ENCODE assay signal across 23 cellular contexts in the genomic region with DNA sequence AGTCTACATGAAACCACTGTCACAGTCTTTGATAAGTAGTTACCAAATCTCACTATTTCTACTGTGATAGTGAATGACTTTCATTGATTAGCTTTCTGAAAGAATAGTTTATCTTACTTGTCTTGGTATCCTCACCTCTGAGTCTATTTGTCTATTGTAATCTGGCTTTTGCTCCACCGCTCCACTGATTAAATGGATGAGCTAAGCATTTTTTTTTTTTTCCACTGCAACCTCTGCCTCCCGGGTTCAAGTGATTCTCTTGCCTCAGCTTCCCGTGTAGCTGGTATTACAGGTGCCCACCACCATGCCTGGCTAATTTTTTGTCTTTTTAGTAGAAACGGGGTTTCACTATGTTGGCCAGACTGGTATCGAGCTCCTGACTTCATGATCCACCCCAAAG. TPM values are rescaled to one million over a fixed set of nuclear protein-coding genes. Genes with fewer than 3 reads are reported as not detected.
DNase-seq lines count a peak whose midpoint lies in the region; ATAC-seq, FAIRE-seq and TF ChIP-seq lines count a peak whose summit lies in the region.
"Had no signal": no experiment of that assay in that cellular context is flagged by ENCODE, and none has a peak within 500 bp of the region (broad histone marks: within the 10 kb centered on the region; RNA-seq: fewer than 3 reads in every experiment).

No MANE protein-coding gene starts in this region.

- H3K4me1 ChIP-seq in HepG2 (ENCODE audit: insufficient read depth, low read length), result no peaks in the 10 kb centered on the region
- H3K4me1 ChIP-seq in right lobe of liver, result no peaks in the 10 kb centered on the region
- H3K4me1 ChIP-seq in K562 (replicated peaks in 1 of 2; ENCODE audit: control insufficient read depth in 2 of 2, insufficient read depth in 2 of 2, low read length in 2 of 2), result no peaks in the 10 kb centered on the region
- H3K4me1 ChIP-seq: BE2C, BLaER1 had no signal

- no peak overlapping the region for H3K9ac ChIP-seq in HepG2 (ENCODE audit: insufficient read depth, low read depth, low read length)
- no peak overlapping the region for H3K9ac ChIP-seq in K562 (ENCODE audit: insufficient read depth in 1 of 2, low read depth in 2 of 2, low read length in 2 of 2)
- H3K9ac ChIP-seq: BLaER1 had no signal

- CTCF ChIA-PET in HepG2 (lab: Yijun Ruan, JAX; ENCODE audit: low intra/inter-chr PET ratio, low total read pairs) (no interaction called here), K562 (lab: Yijun Ruan, JAX; ENCODE audit: low intra/inter-chr PET ratio) (no interaction called here)

- H3K27me3 ChIP-seq in HepG2 (ENCODE audit: control insufficient read depth in 1 of 2, insufficient read depth in 2 of 2, low read length in 2 of 2) (no peaks in the 10 kb centered on the region), right lobe of liver (no peaks in the 10 kb centered on the region), K562 (ENCODE audit: control insufficient read depth in 2 of 2, insufficient read depth in 2 of 2, low read length in 2 of 2) (no peaks in the 10 kb centered on the region)
- H3K27me3 ChIP-seq: BE2C, BLaER1 had no signal

- H3K9me1 ChIP-seq in K562 (ENCODE audit: control insufficient read depth, insufficient read depth, low read length), result no peaks in the 10 kb centered on the region

- BruUV-seq in HepG2 (replicated peaks; lab: Mats Ljungman, UMichigan) (no TSS peak), K562 (replicated peaks; lab: Mats Ljungman, UMichigan) (no TSS peak)

- H2AFZ ChIP-seq in HepG2 (ENCODE audit: low read length) (no peak overlapping the region), K562 (ENCODE audit: low read depth, low read length) (no peak overlapping the region)

- ATAC-seq in HepG2 (no peak), right lobe of liver (no peak), K562 (no peak)

- 94% methylated on average over 5 of the region's 5 CpGs for WGBS in HepG2 (ENCODE audit: low lambda C conversion rate)
- whole genome bisulfite sequencing in right lobe of liver (ENCODE audit: insufficient coverage, low coverage, low lambda C conversion rate, missing lambda C conversion rate), result 84% methylated on average over 5 of the region's 5 CpGs
- WGBS in K562 (ENCODE audit: insufficient coverage, low coverage, missing lambda C conversion rate), result 70% methylated on average over 5 of the region's 5 CpGs

- TF ChIP-seq EP300 in HepG2 (IDR thresholded peaks at IDR 0.05; ENCODE audit: low read depth in 2 of 2, low read length in 2 of 2), result no peak
- TF ChIP-seq EP300 in HepG2 (CRISPR knock-in tag; IDR thresholded peaks at IDR 0.05; ENCODE audit: borderline replicate concordance), result no peak
- no peak for TF ChIP-seq EP300 in K562 (IDR thresholded peaks at IDR 0.05; ENCODE audit: low read length)

- H4K20me1 ChIP-seq in HepG2 (ENCODE audit: insufficient read depth, low read length) (no peaks in the 10 kb centered on the region), K562 (replicated peaks; ENCODE audit: control insufficient read depth, insufficient read depth, low read length) (no peaks in the 10 kb centered on the region)
- H4K20me1 ChIP-seq: BLaER1 had no signal

- H3K79me2 ChIP-seq in HepG2 (ENCODE audit: insufficient read depth, low read length) (peaks cover 3% of the 10 kb centered on the region), K562 (ENCODE audit: control insufficient read depth, insufficient read depth, low read length) (peaks cover 5% of the 10 kb centered on the region; the same call in 1 of the 3 replicates)

- H3K4me2 ChIP-seq in HepG2 (ENCODE audit: low read depth, low read length) (no peak overlapping the region), K562 (ENCODE audit: insufficient read depth, low read length) (no peak overlapping the region)
- H3K4me2 ChIP-seq: BLaER1 had no signal

- H3K4me3 ChIP-seq in HepG2 (replicated peaks in 1 of 3; ENCODE audit: insufficient read depth in 1 of 3, low read depth in 2 of 3, low read length in 3 of 3), result no peak overlapping the region
- no peak overlapping the region for H3K4me3 ChIP-seq in right lobe of liver
- no peak overlapping the region for H3K4me3 ChIP-seq in K562
- H3K4me3 ChIP-seq: BLaER1 had no signal

- TF ChIP-seq POLR2A in HepG2 (IDR thresholded peaks at IDR 0.05; ENCODE audit: insufficient read depth in 1 of 2, low read depth in 2 of 2, low read length in 2 of 2), result no peak
- TF ChIP-seq POLR2A in right lobe of liver (IDR thresholded peaks at IDR 0.05), result no peak
- no peak for TF ChIP-seq POLR2A in K562 (conservative IDR thresholded peaks at IDR 0.05)

- H3K27ac ChIP-seq in HepG2 (ENCODE audit: extremely low read length, insufficient read depth, low read length) (no peak overlapping the region), right lobe of liver (no peak overlapping the region), K562 (ENCODE audit: extremely low read depth, low read depth, low read length) (no peak overlapping the region)
- H3K27ac ChIP-seq: 22Rv1, BLaER1 had no signal

- H3K9me3 ChIP-seq in HepG2 (ENCODE audit: low read length) (no peaks in the 10 kb centered on the region), right lobe of liver (no peaks in the 10 kb centered on the region), K562 (replicated peaks; ENCODE audit: control insufficient read depth, insufficient read depth, low read depth, low read length) (no peaks in the 10 kb centered on the region; the same call in 1 of the 2 replicates)
- H3K9me3 ChIP-seq: BE2C, BLaER1 had no signal

- no peak for DNase-seq in HepG2 (ENCODE audit: low spot score)
- no peak for DNase-seq in right lobe of liver
- DNase-seq in K562 (ENCODE audit: extremely low read depth in 1 of 4, low spot score in 3 of 4), result no peak
- DNase-seq in activated CD4-positive, alpha-beta T cell treated with anti-CD3 and anti-CD28 coated beads for 4 hours, result no peak
- DNase-seq: ACHN; BE2C; C1 segment of cervical spinal cord; CD4-positive, alpha-beta memory T cell; CD4-positive, CD25-positive, alpha-beta regulatory T cell; CD8-positive, alpha-beta memory T cell; COR-L47; DMS 273 treated with DMSO at 0.1 percent for 48 hours; DMS79 treated with DMSO at 0.1 percent for 48 hours; GF-D8 had no signal

- in situ Hi-C loops in HepG2 (cut with HindIII; ENCODE audit: extremely low pct_ligation_motif_present, low pct_unique_long_range_greater_than_20kb), result no loop called here
- in situ Hi-C loops in K562 (cut with MboI), result no loop called here

- POLR2A ChIA-PET in HepG2 (lab: Yijun Ruan, JAX), result no interaction called here
- POLR2A ChIA-PET in K562 (lab: Yijun Ruan, JAX), result no interaction called here

- no peak for FAIRE-seq in HepG2 (lab: Jason Lieb, UNC)
- no peak for FAIRE-seq in K562 (lab: Jason Lieb, UNC)
- FAIRE-seq: G401.6, GM12891, GM19239 had no signal

- TF ChIP-seq CTCF in HepG2 (CRISPR knock-in tag; IDR thresholded peaks at IDR 0.05) (no peak), right lobe of liver (IDR thresholded peaks at IDR 0.05) (no peak), K562 (IDR thresholded peaks at IDR 0.05 in 2 of 3, conservative IDR thresholded peaks at IDR 0.05 in 1 of 3; ENCODE audit: insufficient read depth in 2 of 3, low read depth in 1 of 3, low read length in 3 of 3) (no peak)

- intact Hi-C loops in HepG2 (cut with micrococcal nuclease; ENCODE audit: unreplicated experiment), result no loop called here
- intact Hi-C loops in right lobe of liver (cut with DNase I), result no loop called here
- intact Hi-C loops in K562 (cut with micrococcal nuclease), result no loop called here

- H3K36me3 ChIP-seq in HepG2 (replicated peaks in 1 of 2; ENCODE audit: control insufficient read depth in 1 of 2, insufficient read depth in 2 of 2, low read length in 2 of 2) (no peaks in the 10 kb centered on the region), right lobe of liver (no peaks in the 10 kb centered on the region), K562 (ENCODE audit: control insufficient read depth, insufficient read depth, low read length) (no peaks in the 10 kb centered on the region)
- H3K36me3 ChIP-seq: BE2C, BLaER1 had no signal

- TF ChIP-seq RAD21 in HepG2 (CRISPR knock-in tag; IDR thresholded peaks at IDR 0.05) (no peak), K562 (CRISPR knock-in tag; conservative IDR thresholded peaks at IDR 0.05 in 1 of 2, IDR thresholded peaks at IDR 0.05 in 1 of 2) (no peak)

RNA-seq across cellular contexts. Expression of a gene that starts 12.9 kb away (rescaled TPM):
- total RNA-seq in HepG2 (2016; rRNA removed; fragmentation: Illumina TruSeq; extraction: Trizol), result 16.0 and 17.4 TPM in 2 replicates
- 7.6 and 9.9 TPM in 2 replicates for total RNA-seq in HepG2 (2016; cell fraction: cytosol; rRNA removed; fragmentation: Illumina TruSeq; extraction: Trizol; ENCODE audit: low read depth)
- 13.8 and 15.0 TPM in 2 replicates for total RNA-seq in HepG2 (2016; cell fraction: insoluble cytoplasmic fraction; rRNA removed; fragmentation: Illumina TruSeq; extraction: Trizol)
- 4.7 and 5.7 TPM in 2 replicates for total RNA-seq in HepG2 (2016; cell fraction: membrane; rRNA removed; fragmentation: Illumina TruSeq; extraction: Trizol)
- 26.3 and 30.0 TPM in 2 replicates for total RNA-seq in HepG2 (2016; cell fraction: nucleus; rRNA removed; fragmentation: Illumina TruSeq; extraction: Trizol)
- 16.2 and 21.3 TPM in 2 replicates for polyA plus RNA-seq in HepG2 (2011; rRNA removed)
- polyA plus RNA-seq in HepG2 (2011; cell fraction: cytosol; rRNA removed), result 6.4 and 6.9 TPM in 2 replicates
- polyA plus RNA-seq in HepG2 (2011; cell fraction: nucleus; rRNA removed), result 47.9 and 52.9 TPM in 2 replicates
- polyA plus RNA-seq in HepG2 (2012), result 8.6 and 11.9 TPM in 2 replicates
- 0.98 and 0.99 TPM in 2 replicates for polyA plus RNA-seq in HepG2 (2016; cell fraction: cytosol; fragmentation: Illumina TruSeq; extraction: Trizol; ENCODE audit: low read depth)
- polyA plus RNA-seq in HepG2 (2016; cell fraction: insoluble cytoplasmic fraction; fragmentation: Illumina TruSeq; extraction: Trizol; ENCODE audit: low read depth), result 10.8 and 14.0 TPM in 2 replicates
- polyA plus RNA-seq in HepG2 (2016; cell fraction: membrane; fragmentation: Illumina TruSeq; extraction: Trizol; ENCODE audit: low read depth), result 2.4 TPM in 2 replicates
- polyA plus RNA-seq in HepG2 (2016; cell fraction: nucleus; fragmentation: Illumina TruSeq; extraction: Trizol; ENCODE audit: insufficient read depth, low read depth), result 46.4 and 46.5 TPM in 2 replicates
- polyA minus RNA-seq in HepG2 (2011; rRNA and poly(A)+ RNA removed; ENCODE audit: low replicate concordance), result 9.1 and 15.8 TPM in 2 replicates
- polyA minus RNA-seq in HepG2 (2011; cell fraction: cytosol; rRNA and poly(A)+ RNA removed), result 2.7 and 4.3 TPM in 2 replicates
- 34.5 and 43.5 TPM in 2 replicates for polyA minus RNA-seq in HepG2 (2011; cell fraction: nucleus; rRNA and poly(A)+ RNA removed)
- 10 to 100 TPM in 3 of 6 experiments, 1 to 10 TPM in 3; 6.0 to 24.1 (median 9.5) TPM for total RNA-seq in right lobe of liver
- total RNA-seq in K562 (2011; cell fraction: chromatin; rRNA removed; ENCODE audit: low replicate concordance), result 109 and 163 TPM in 2 replicates
- 45.7 and 60.0 TPM in 2 replicates for total RNA-seq in K562 (2011; cell fraction: nucleolus; rRNA removed)
- total RNA-seq in K562 (2011; cell fraction: nucleoplasm; rRNA removed), result 129 and 205 TPM in 2 replicates
- total RNA-seq in K562 (2014; rRNA removed), result 33.7 and 36.4 TPM in 2 replicates
- total RNA-seq in K562 (2014; rRNA removed; fragmentation: Illumina TruSeq; extraction: Trizol), result 33.2 and 38.2 TPM in 2 replicates
- total RNA-seq in K562 (2015; rRNA removed; fragmentation: Illumina TruSeq; extraction: Trizol), result 22.8 and 25.1 TPM in 2 replicates
- 26.2 and 29.0 TPM in 2 replicates for total RNA-seq in K562 (2021)
- polyA plus RNA-seq in K562 (2011; rRNA removed), result 58.5 and 72.0 TPM in 2 replicates
- polyA plus RNA-seq in K562 (2011; cell fraction: cytosol; rRNA removed), result 27.8 and 28.2 TPM in 2 replicates
- 84.9 and 122 TPM in 2 replicates for polyA plus RNA-seq in K562 (2011; cell fraction: nucleus; rRNA removed)
- polyA plus RNA-seq in K562 (2012), result 23.3 and 35.1 TPM in 2 replicates
- 38.8 and 50.0 TPM in 2 replicates for polyA plus RNA-seq in K562 (2014; fragmentation: Illumina TruSeq; extraction: Trizol)
- polyA plus RNA-seq in K562 (2014; fragmentation: Nextera tagmentation; extraction: Ambion mirVana), result 10 to 100 TPM; 61.3 to 80.7 TPM
- polyA plus RNA-seq in K562 (2014; rRNA removed), result 34.3 and 38.9 TPM in 2 replicates
- 52.7 and 58.9 TPM in 2 replicates for polyA minus RNA-seq in K562 (2011; rRNA and poly(A)+ RNA removed)
- polyA minus RNA-seq in K562 (2011; cell fraction: cytosol; rRNA and poly(A)+ RNA removed), result 17.6 and 28.0 TPM in 2 replicates
- polyA minus RNA-seq in K562 (2011; cell fraction: nucleus; rRNA and poly(A)+ RNA removed), result 34.3 and 54.1 TPM in 2 replicates

RNA-seq across cellular contexts. Expression of a gene that starts 13.0 kb away (rescaled TPM):
- not detected in 2 replicates for total RNA-seq in HepG2 (2016; rRNA removed; fragmentation: Illumina TruSeq; extraction: Trizol)
- 0.26 and 0.40 TPM in 2 replicates for total RNA-seq in HepG2 (2016; cell fraction: cytosol; rRNA removed; fragmentation: Illumina TruSeq; extraction: Trizol; ENCODE audit: low read depth)
- 0.13 TPM in 1 of 2 replicates, not detected in the other for total RNA-seq in HepG2 (2016; cell fraction: insoluble cytoplasmic fraction; rRNA removed; fragmentation: Illumina TruSeq; extraction: Trizol)
- 0.22 and 0.28 TPM in 2 replicates for total RNA-seq in HepG2 (2016; cell fraction: membrane; rRNA removed; fragmentation: Illumina TruSeq; extraction: Trizol)
- not detected in 2 replicates for total RNA-seq in HepG2 (2016; cell fraction: nucleus; rRNA removed; fragmentation: Illumina TruSeq; extraction: Trizol)
- polyA plus RNA-seq in HepG2 (2011; rRNA removed), result not detected in 2 replicates
- polyA plus RNA-seq in HepG2 (2011; cell fraction: cytosol; rRNA removed), result not detected in 2 replicates
- not detected in 2 replicates for polyA plus RNA-seq in HepG2 (2011; cell fraction: nucleus; rRNA removed)
- polyA plus RNA-seq in HepG2 (2012), result not detected in 2 replicates
- polyA plus RNA-seq in HepG2 (2016; cell fraction: cytosol; fragmentation: Illumina TruSeq; extraction: Trizol; ENCODE audit: low read depth), result not detected in 2 replicates
- not detected in 2 replicates for polyA plus RNA-seq in HepG2 (2016; cell fraction: insoluble cytoplasmic fraction; fragmentation: Illumina TruSeq; extraction: Trizol; ENCODE audit: low read depth)
- polyA plus RNA-seq in HepG2 (2016; cell fraction: membrane; fragmentation: Illumina TruSeq; extraction: Trizol; ENCODE audit: low read depth), result not detected in 2 replicates
- not detected in 2 replicates for polyA plus RNA-seq in HepG2 (2016; cell fraction: nucleus; fragmentation: Illumina TruSeq; extraction: Trizol; ENCODE audit: insufficient read depth, low read depth)
- 0.84 TPM in 1 of 2 replicates, not detected in the other for polyA minus RNA-seq in HepG2 (2011; rRNA and poly(A)+ RNA removed; ENCODE audit: low replicate concordance)
- polyA minus RNA-seq in HepG2 (2011; cell fraction: cytosol; rRNA and poly(A)+ RNA removed), result not detected in 2 replicates
- polyA minus RNA-seq in HepG2 (2011; cell fraction: nucleus; rRNA and poly(A)+ RNA removed), result not detected in 2 replicates
- total RNA-seq in right lobe of liver, result under 1 TPM in 1 of 6 experiments, not detected in 5; 0.24 TPM
- 0.28 TPM in 1 of 2 replicates, not detected in the other for total RNA-seq in K562 (2011; cell fraction: chromatin; rRNA removed; ENCODE audit: low replicate concordance)
- 0.50 and 0.53 TPM in 2 replicates for total RNA-seq in K562 (2011; cell fraction: nucleolus; rRNA removed)
- 0.59 and 1.3 TPM in 2 replicates for total RNA-seq in K562 (2011; cell fraction: nucleoplasm; rRNA removed)
- total RNA-seq in K562 (2014; rRNA removed), result 0.14 and 0.41 TPM in 2 replicates
- total RNA-seq in K562 (2014; rRNA removed; fragmentation: Illumina TruSeq; extraction: Trizol), result not detected in 2 replicates
- 0.18 TPM in 1 of 2 replicates, not detected in the other for total RNA-seq in K562 (2015; rRNA removed; fragmentation: Illumina TruSeq; extraction: Trizol)
- total RNA-seq in K562 (2021), result 0.22 TPM in 1 of 2 replicates, not detected in the other
- not detected in 2 replicates for polyA plus RNA-seq in K562 (2011; rRNA removed)
- polyA plus RNA-seq in K562 (2011; cell fraction: cytosol; rRNA removed), result not detected in 2 replicates
- 0.11 and 0.17 TPM in 2 replicates for polyA plus RNA-seq in K562 (2011; cell fraction: nucleus; rRNA removed)
- polyA plus RNA-seq in K562 (2012), result not detected in 2 replicates
- polyA plus RNA-seq in K562 (2014; fragmentation: Illumina TruSeq; extraction: Trizol), result not detected in 2 replicates
- under 1 TPM in 1 of 2 experiments, not detected in 1; 0.04 TPM for polyA plus RNA-seq in K562 (2014; fragmentation: Nextera tagmentation; extraction: Ambion mirVana)
- not detected in 2 replicates for polyA plus RNA-seq in K562 (2014; rRNA removed)
- polyA minus RNA-seq in K562 (2011; rRNA and poly(A)+ RNA removed), result 0.35 TPM in 1 of 2 replicates, not detected in the other
- not detected in 2 replicates for polyA minus RNA-seq in K562 (2011; cell fraction: cytosol; rRNA and poly(A)+ RNA removed)
- 0.40 and 0.78 TPM in 2 replicates for polyA minus RNA-seq in K562 (2011; cell fraction: nucleus; rRNA and poly(A)+ RNA removed)
- total RNA-seq: A172; A673; CD4-positive, CD25-positive, alpha-beta regulatory T cell had no signal
- polyA plus RNA-seq: AG04450; CD14-positive monocyte; CD4-positive, alpha-beta memory T cell; CD8-positive, alpha-beta memory T cell had no signal

RNA-seq across cellular contexts. Expression of a gene that starts 44.4 kb away (rescaled TPM):
- total RNA-seq in HepG2 (2016; rRNA removed; fragmentation: Illumina TruSeq; extraction: Trizol) (not detected in 2 replicates), right lobe of liver (1 to 10 TPM in 2 of 6 experiments, under 1 TPM in 4; 0.13 to 1.8 (median 0.41) TPM), K562 (2014; rRNA removed) (not detected in 2 replicates), K562 (2014; rRNA removed; fragmentation: Illumina TruSeq; extraction: Trizol) (not detected in 2 replicates), K562 (2015; rRNA removed; fragmentation: Illumina TruSeq; extraction: Trizol) (not detected in 2 replicates), K562 (2021) (not detected in 2 replicates)
- total RNA-seq in HepG2 (2016; cell fraction: cytosol; rRNA removed; fragmentation: Illumina TruSeq; extraction: Trizol; ENCODE audit: low read depth), result not detected in 2 replicates
- 0.28 TPM in 1 of 2 replicates, not detected in the other for total RNA-seq in HepG2 (2016; cell fraction: insoluble cytoplasmic fraction; rRNA removed; fragmentation: Illumina TruSeq; extraction: Trizol)
- total RNA-seq in HepG2 (2016; cell fraction: membrane; rRNA removed; fragmentation: Illumina TruSeq; extraction: Trizol), result not detected in 2 replicates
- not detected in 2 replicates for total RNA-seq in HepG2 (2016; cell fraction: nucleus; rRNA removed; fragmentation: Illumina TruSeq; extraction: Trizol)
- polyA plus RNA-seq in HepG2 (2011; rRNA removed) (0.04 TPM in 1 of 2 replicates, not detected in the other), K562 (2011; rRNA removed) (not detected in 2 replicates), K562 (2014; fragmentation: Illumina TruSeq; extraction: Trizol) (not detected in 2 replicates), K562 (2014; fragmentation: Nextera tagmentation; extraction: Ambion mirVana) (not detected), K562 (2014; rRNA removed) (not detected in 2 replicates)
- not detected in 2 replicates for polyA plus RNA-seq in HepG2 (2011; cell fraction: cytosol; rRNA removed)
- polyA plus RNA-seq in HepG2 (2011; cell fraction: nucleus; rRNA removed), result 0.08 TPM in 1 of 2 replicates, not detected in the other
- not detected in 2 replicates for polyA plus RNA-seq in HepG2 (2012)
- polyA plus RNA-seq in HepG2 (2016; cell fraction: cytosol; fragmentation: Illumina TruSeq; extraction: Trizol; ENCODE audit: low read depth), result not detected in 2 replicates
- polyA plus RNA-seq in HepG2 (2016; cell fraction: insoluble cytoplasmic fraction; fragmentation: Illumina TruSeq; extraction: Trizol; ENCODE audit: low read depth), result not detected in 2 replicates
- not detected in 2 replicates for polyA plus RNA-seq in HepG2 (2016; cell fraction: membrane; fragmentation: Illumina TruSeq; extraction: Trizol; ENCODE audit: low read depth)
- polyA plus RNA-seq in HepG2 (2016; cell fraction: nucleus; fragmentation: Illumina TruSeq; extraction: Trizol; ENCODE audit: insufficient read depth, low read depth), result not detected in 2 replicates
- not detected in 2 replicates for polyA minus RNA-seq in HepG2 (2011; rRNA and poly(A)+ RNA removed; ENCODE audit: low replicate concordance)
- polyA minus RNA-seq in HepG2 (2011; cell fraction: cytosol; rRNA and poly(A)+ RNA removed), result not detected in 2 replicates
- not detected in 2 replicates for polyA minus RNA-seq in HepG2 (2011; cell fraction: nucleus; rRNA and poly(A)+ RNA removed)
- total RNA-seq in K562 (2011; cell fraction: chromatin; rRNA removed; ENCODE audit: low replicate concordance), result not detected in 2 replicates
- total RNA-seq in K562 (2011; cell fraction: nucleolus; rRNA removed), result not detected in 2 replicates
- not detected in 2 replicates for total RNA-seq in K562 (2011; cell fraction: nucleoplasm; rRNA removed)
- polyA plus RNA-seq in K562 (2011; cell fraction: cytosol; rRNA removed), result not detected in 2 replicates
- not detected in 2 replicates for polyA plus RNA-seq in K562 (2011; cell fraction: nucleus; rRNA removed)
- polyA plus RNA-seq in K562 (2012), result not detected in 2 replicates
- not detected in 2 replicates for polyA minus RNA-seq in K562 (2011; rRNA and poly(A)+ RNA removed)
- polyA minus RNA-seq in K562 (2011; cell fraction: cytosol; rRNA and poly(A)+ RNA removed), result not detected in 2 replicates
- polyA minus RNA-seq in K562 (2011; cell fraction: nucleus; rRNA and poly(A)+ RNA removed), result not detected in 2 replicates
- total RNA-seq: A172; A673; CD4-positive, alpha-beta memory T cell; CD4-positive, CD25-positive, alpha-beta regulatory T cell; CD8-positive, alpha-beta memory T cell had no signal
- polyA plus RNA-seq: AG04450; CD14-positive monocyte; CD4-positive, alpha-beta memory T cell; CD4-positive, CD25-positive, alpha-beta regulatory T cell; CD8-positive, alpha-beta memory T cell had no signal
